Comparison of ENCODE assay signal across 19 cellular contexts in genomic region chr2:235917506-235917905, GRCh38.
DNase-seq lines count a peak whose midpoint lies in the region; ATAC-seq and TF ChIP-seq lines count a peak whose summit lies in the region.
"Had no signal": no experiment of that assay in that cellular context is flagged by ENCODE, and none has a peak within 500 bp of the region (broad histone marks: within the 10 kb centered on the region; RNA-seq: fewer than 3 reads in every experiment).

No MANE protein-coding gene starts in this region.

- BruUV-seq in Caco-2 (replicated peaks; lab: Mats Ljungman, UMichigan): no TSS peak

- H3K4me3 ChIP-seq in adrenal gland: no peak overlapping the region
- no peak overlapping the region for H3K4me3 ChIP-seq in Caco-2 (ENCODE audit: low read depth, low read length)
- H3K4me3 ChIP-seq: GM12878, MG63 had no signal

- POLR2A ChIA-PET in Caco-2 (lab: Charles Lee): no interaction called here

- no peak for ATAC-seq in stimulated activated effector memory CD8-positive, alpha-beta T cell treated with anti-CD3 and anti-CD28 coated beads, Interleukin-12 subunit alpha, Interleukin-12 subunit beta, amount 100 ng/mL, for 72 hours
- ATAC-seq: GM12878, Panc1, Right ventricle myocardium inferior, SK-N-SH treated with all-trans-retinoic acid at 6 μM for 48 hours had no signal

- H3K4me3 Mint-ChIP-seq in Caco-2 (ENCODE audit: unreplicated experiment): no peak overlapping the region
- H3K4me3 Mint-ChIP-seq in stimulated activated effector memory CD8-positive, alpha-beta T cell treated with anti-CD3 and anti-CD28 coated beads, Interleukin-12 subunit alpha, Interleukin-12 subunit beta, amount 100 ng/mL, for 72 hours: no peak overlapping the region
- H3K4me3 Mint-ChIP-seq: H9 had no signal

- peaks cover 12% of the 10 kb centered on the region for H3K36me3 Mint-ChIP-seq in Caco-2 (ENCODE audit: insufficient read depth, unreplicated experiment)
- peaks cover 17% of the 10 kb centered on the region for H3K36me3 Mint-ChIP-seq in stimulated activated effector memory CD8-positive, alpha-beta T cell treated with anti-CD3 and anti-CD28 coated beads, Interleukin-12 subunit alpha, Interleukin-12 subunit beta, amount 100 ng/mL, for 72 hours

- no peak overlapping the region for H3K27ac ChIP-seq in adrenal gland

- H3K4me1 Mint-ChIP-seq in Caco-2 (ENCODE audit: low read depth, unreplicated experiment): no peaks in the 10 kb centered on the region
- H3K4me1 Mint-ChIP-seq in stimulated activated effector memory CD8-positive, alpha-beta T cell treated with anti-CD3 and anti-CD28 coated beads, Interleukin-12 subunit alpha, Interleukin-12 subunit beta, amount 100 ng/mL, for 72 hours: no peaks in the 10 kb centered on the region

- no peaks in the 10 kb centered on the region for H3K27me3 ChIP-seq in adrenal gland
- no peaks in the 10 kb centered on the region for H3K27me3 ChIP-seq in Caco-2 (replicated peaks; ENCODE audit: control insufficient read depth, insufficient read depth, low read length)
- H3K27me3 ChIP-seq: MG63 had no signal

- no peaks in the 10 kb centered on the region for H3K9me3 Mint-ChIP-seq in Caco-2 (ENCODE audit: unreplicated experiment)
- peaks cover 7% of the 10 kb centered on the region for H3K9me3 Mint-ChIP-seq in stimulated activated effector memory CD8-positive, alpha-beta T cell treated with anti-CD3 and anti-CD28 coated beads, Interleukin-12 subunit alpha, Interleukin-12 subunit beta, amount 100 ng/mL, for 72 hours
- H3K9me3 Mint-ChIP-seq: H9 had no signal

- TF ChIP-seq CTCF in adrenal gland (IDR thresholded peaks at IDR 0.05) (no peak), Caco-2 (IDR thresholded peaks at IDR 0.05; ENCODE audit: insufficient read depth in 1 of 2, low read depth in 1 of 2, low read length in 1 of 2, severe bottlenecking in 1 of 2, unreplicated experiment in 1 of 2) (no peak)

- 84 to 88% (median 86%) methylated on average over 19 of the region's 19 CpGs for WGBS in adrenal gland, 4 donors

- no peak overlapping the region for H3K27ac Mint-ChIP-seq in Caco-2 (ENCODE audit: unreplicated experiment)
- no peak overlapping the region for H3K27ac Mint-ChIP-seq in stimulated activated effector memory CD8-positive, alpha-beta T cell treated with anti-CD3 and anti-CD28 coated beads, Interleukin-12 subunit alpha, Interleukin-12 subunit beta, amount 100 ng/mL, for 72 hours
- H3K27ac Mint-ChIP-seq: H9 had no signal

- H3K36me3 ChIP-seq in adrenal gland (replicated peaks in 1 of 2) (no peaks in the 10 kb centered on the region), Caco-2 (ENCODE audit: control insufficient read depth, insufficient read depth, low read length) (no peaks in the 10 kb centered on the region)
- H3K36me3 ChIP-seq: MG63 had no signal

- intact Hi-C loops in adrenal gland (cut with DNase I): no loop called here
- intact Hi-C loops in Caco-2 (cut with micrococcal nuclease; ENCODE audit: unreplicated experiment): no loop called here

- no peaks in the 10 kb centered on the region for H3K9me3 ChIP-seq in adrenal gland (replicated peaks in 1 of 3)
- H3K9me3 ChIP-seq in Caco-2: no peaks in the 10 kb centered on the region
- H3K9me3 ChIP-seq: MG63 had no signal

- no peaks in the 10 kb centered on the region for H3K27me3 Mint-ChIP-seq in Caco-2 (ENCODE audit: insufficient read depth, unreplicated experiment)

- CTCF ChIA-PET in Caco-2 (lab: Charles Lee): no interaction called here

- no peak for TF ChIP-seq POLR2A in adrenal gland (IDR thresholded peaks at IDR 0.05)

- DNase-seq in NCI-H1105 (lab: John Stamatoyannopoulos, UW) (peak; percentile 93), NCI-H1930 (lab: John Stamatoyannopoulos, UW) (peak; percentile 32 to 45), NCI-H748 (lab: John Stamatoyannopoulos, UW; ENCODE audit: unreplicated experiment) (peak; percentile 94), left kidney (ENCODE audit: low read depth, low spot score) (peak; percentile 89), adrenal gland (no peak), NCI-H226 (no peak), Caco-2 (no peak)
- DNase-seq in stimulated activated effector memory CD8-positive, alpha-beta T cell treated with anti-CD3 and anti-CD28 coated beads, Interleukin-12 subunit alpha, Interleukin-12 subunit beta, amount 100 ng/mL, for 72 hours (ENCODE audit: low spot score in 2 of 2): no peak
- DNase-seq: C1 segment of cervical spinal cord, COR-L47, H9, MG63, NCI-H1092 treated with DMSO at 0.1 percent for 48 hours, NCI-H2171 treated with DMSO at 0.1 percent for 48 hours, NCI-H526 had no signal

- no peaks in the 10 kb centered on the region for H3K4me1 ChIP-seq in adrenal gland (replicated peaks in 1 of 2)
- no peaks in the 10 kb centered on the region; the same call in 1 of the 2 replicates for H3K4me1 ChIP-seq in Caco-2

Comparison
In these comparisons a context has a peak if more than half of its experiments do, and no peak if none do; other contexts are left out.
1. DNase-seq: peak in NCI-H1105 (single experiment), NCI-H1930 (2 of 2), NCI-H748 (single experiment) and left kidney (single experiment); none in adrenal gland (0 of 7), NCI-H226 (single experiment), Caco-2 (0 of 2) and stimulated activated effector memory CD8-positive, alpha-beta T cell treated with anti-CD3 and anti-CD28 coated beads, Interleukin-12 subunit alpha, Interleukin-12 subunit beta, amount 100 ng/mL, for 72 hours (0 of 2).